In genomic region chr2:121746071-121746578, GRCh38 we compare ENCODE assay signal across 21 cellular contexts. TPM values are rescaled to one million over a fixed set of nuclear protein-coding genes. Genes with fewer than 3 reads are reported as not detected.
DNase-seq lines count a peak whose midpoint lies in the region; ATAC-seq, FAIRE-seq and TF ChIP-seq lines count a peak whose summit lies in the region.
"Had no signal": no experiment of that assay in that cellular context is flagged by ENCODE, and none has a peak within 500 bp of the region (broad histone marks: within the 10 kb centered on the region; RNA-seq: fewer than 3 reads in every experiment).

No MANE protein-coding gene starts in this region.

- no peak for TF ChIP-seq EP300 in tibial nerve (IDR thresholded peaks at IDR 0.05)

- H3K27ac Mint-ChIP-seq in activated naive CD8-positive, alpha-beta T cell, result peak overlapping the region; percentile 28
- no peak overlapping the region for H3K27ac Mint-ChIP-seq in stimulated activated memory B cell treated with anti-CD40 and anti-IgM and Interleukin-4, amounts not matched to agents 10 μg/mL and 1 μg/mL and 100 μg/mL, for 72 hours

- no peak overlapping the region for H3K4me3 Mint-ChIP-seq in activated naive CD8-positive, alpha-beta T cell
- no peak overlapping the region for H3K4me3 Mint-ChIP-seq in stimulated activated memory B cell treated with anti-CD40 and anti-IgM and Interleukin-4, amounts not matched to agents 10 μg/mL and 1 μg/mL and 100 μg/mL, for 72 hours
- H3K4me3 Mint-ChIP-seq: naive B cell had no signal

- peak; percentile 56 for DNase-seq in stimulated activated CD4-positive, alpha-beta T cell treated with anti-CD3 and anti-CD28 coated beads, Interleukin-15, amount 100 ng/mL, for 24 hours
- DNase-seq in stimulated activated CD4-positive, alpha-beta T cell treated with anti-CD3 and anti-CD28 coated beads, Interleukin-4, amount 100 ng/mL, for 4 hours, result no peak
- DNase-seq in left lobe of liver (ENCODE audit: low spot score) (no peak), urothelium cell line (ENCODE audit: low spot score) (no peak), tibial nerve (ENCODE audit: low spot score in 2 of 2) (no peak), left ventricle myocardium superior (no peak)
- DNase-seq: cortex of kidney, DMS153, hypothalamus, naive B cell, NCI-H2029 treated with DMSO at 0.1 percent for 48 hours, NCI-H748 treated with DMSO at 0.1 percent for 48 hours, Peyer's patch, upper lobe of left lung had no signal

- no peaks in the 10 kb centered on the region for H3K9me3 ChIP-seq in tibial nerve
- H3K9me3 ChIP-seq: ascending aorta, Peyer's patch, prostate gland, upper lobe of left lung had no signal

- no peaks in the 10 kb centered on the region for H3K27me3 Mint-ChIP-seq in activated naive CD8-positive, alpha-beta T cell
- no peaks in the 10 kb centered on the region for H3K27me3 Mint-ChIP-seq in stimulated activated memory B cell treated with anti-CD40 and anti-IgM and Interleukin-4, amounts not matched to agents 10 μg/mL and 1 μg/mL and 100 μg/mL, for 72 hours

- no peak for TF ChIP-seq POLR2A in tibial nerve (IDR thresholded peaks at IDR 0.05)

- FAIRE-seq in urothelium cell line (lab: Jason Lieb, UNC), result peak; percentile 59
- FAIRE-seq: GM18507, GM19239 had no signal

- ATAC-seq in left lobe of liver (peak; percentile 47), left ventricle myocardium superior (no peak)
- ATAC-seq in stimulated activated memory B cell treated with anti-CD40 and anti-IgM and Interleukin-4, amounts not matched to agents 10 μg/mL and 1 μg/mL and 100 μg/mL, for 72 hours, result no peak

- no peaks in the 10 kb centered on the region for H3K9me3 Mint-ChIP-seq in activated naive CD8-positive, alpha-beta T cell (ENCODE audit: low read depth)
- H3K9me3 Mint-ChIP-seq in stimulated activated memory B cell treated with anti-CD40 and anti-IgM and Interleukin-4, amounts not matched to agents 10 μg/mL and 1 μg/mL and 100 μg/mL, for 72 hours, result no peaks in the 10 kb centered on the region
- H3K9me3 Mint-ChIP-seq: naive B cell had no signal

- intact Hi-C loops in left ventricle myocardium superior (cut with micrococcal nuclease), result no loop called here

- H3K4me3 ChIP-seq in tibial nerve, result no peak overlapping the region
- H3K4me3 ChIP-seq: ascending aorta, Peyer's patch, prostate gland, upper lobe of left lung had no signal

- 73 to 74% methylated on average over 6 of the region's 6 CpGs for WGBS in tibial nerve, 2 donors

- TF ChIP-seq CTCF in tibial nerve (IDR thresholded peaks at IDR 0.05), result no peak

- H3K36me3 Mint-ChIP-seq in activated naive CD8-positive, alpha-beta T cell, result no peaks in the 10 kb centered on the region
- no peaks in the 10 kb centered on the region for H3K36me3 Mint-ChIP-seq in stimulated activated memory B cell treated with anti-CD40 and anti-IgM and Interleukin-4, amounts not matched to agents 10 μg/mL and 1 μg/mL and 100 μg/mL, for 72 hours
- H3K36me3 Mint-ChIP-seq: naive B cell had no signal

- no peaks in the 10 kb centered on the region for H3K4me1 ChIP-seq in tibial nerve
- H3K4me1 ChIP-seq: ascending aorta, Peyer's patch, prostate gland, upper lobe of left lung had no signal

- H3K27me3 ChIP-seq in tibial nerve, result no peaks in the 10 kb centered on the region
- H3K27me3 ChIP-seq: ascending aorta, Peyer's patch, upper lobe of left lung had no signal

- H3K4me1 Mint-ChIP-seq in activated naive CD8-positive, alpha-beta T cell (ENCODE audit: low read depth), result no peaks in the 10 kb centered on the region
- no peaks in the 10 kb centered on the region for H3K4me1 Mint-ChIP-seq in stimulated activated memory B cell treated with anti-CD40 and anti-IgM and Interleukin-4, amounts not matched to agents 10 μg/mL and 1 μg/mL and 100 μg/mL, for 72 hours
- H3K4me1 Mint-ChIP-seq: naive B cell had no signal

- no peaks in the 10 kb centered on the region for H3K36me3 ChIP-seq in tibial nerve
- H3K36me3 ChIP-seq: ascending aorta, Peyer's patch, prostate gland, upper lobe of left lung had no signal

- H3K27ac ChIP-seq in tibial nerve, result no peak overlapping the region
- H3K27ac ChIP-seq: ascending aorta, Peyer's patch, prostate gland, VCaP had no signal

RNA-seq across cellular contexts. Expression of gene TSN, which starts 9.3 kb away (rescaled TPM):
- 24.0 TPM for total RNA-seq in left lobe of liver
- 10 to 100 TPM; 32.7 to 50.9 (median 37.4) TPM for total RNA-seq in tibial nerve
- 38.1 TPM for total RNA-seq in left ventricle myocardium superior

RNA-seq across cellular contexts. Expression of gene NIFK, which starts 9.4 kb away (rescaled TPM):
- total RNA-seq in left lobe of liver (13.2 TPM), tibial nerve (10 to 100 TPM; 33.0 to 97.2 (median 50.1) TPM), left ventricle myocardium superior (20.7 TPM)
